In genomic region chr7:149843566-149843965, GRCh38 we compare ENCODE assay signal across 21 cellular contexts. TPM values are rescaled to one million over a fixed set of nuclear protein-coding genes. Genes with fewer than 3 reads are reported as not detected.
A peak's percentile ranks its signal among the peaks of the same experiment; 100 is the strongest.
DNase-seq lines count a peak whose midpoint lies in the region; ATAC-seq, FAIRE-seq and TF ChIP-seq lines count a peak whose summit lies in the region.
"Had no signal": no experiment of that assay in that cellular context is flagged by ENCODE, and none has a peak within 500 bp of the region (broad histone marks: within the 10 kb centered on the region; RNA-seq: fewer than 3 reads in every experiment).

No MANE protein-coding gene starts in this region.

- in situ Hi-C loops in K562 (cut with MboI) = no loop called here

- TF ChIP-seq EP300 in K562 (IDR thresholded peaks at IDR 0.05; ENCODE audit: low read length) = no peak

- no peak overlapping the region for H3K4me3 ChIP-seq in K562
- H3K4me3 ChIP-seq: A549, GM12878, GM23248, HAP-1 had no signal

- H3K4me2 ChIP-seq in K562 (ENCODE audit: insufficient read depth, low read length) = no peak overlapping the region
- H3K4me2 ChIP-seq: A549 had no signal

- no TSS peak for BruUV-seq in K562 (replicated peaks; lab: Mats Ljungman, UMichigan)

- H3K27me3 ChIP-seq in K562 (ENCODE audit: control insufficient read depth in 2 of 2, insufficient read depth in 2 of 2, low read length in 2 of 2) = peaks cover 47 to 50% of the 10 kb centered on the region in 2 experiments

- FAIRE-seq in K562 (lab: Jason Lieb, UNC) (no peak), GM12892 (lab: Jason Lieb, UNC) (no peak)
- FAIRE-seq: A549, GM12878, GM19239 had no signal

- peaks cover 5% of the 10 kb centered on the region; the same call in 1 of the 2 replicates for H4K20me1 ChIP-seq in K562 (replicated peaks; ENCODE audit: control insufficient read depth, insufficient read depth, low read length)

- H3K9me1 ChIP-seq in K562 (ENCODE audit: control insufficient read depth, insufficient read depth, low read length) = no peaks in the 10 kb centered on the region

- no peak overlapping the region for H3K9ac ChIP-seq in K562 (ENCODE audit: insufficient read depth in 1 of 2, low read depth in 2 of 2, low read length in 2 of 2)
- H3K9ac ChIP-seq: GM23248 had no signal

- no peak for TF ChIP-seq RAD21 in K562 (CRISPR knock-in tag; conservative IDR thresholded peaks at IDR 0.05 in 1 of 2, IDR thresholded peaks at IDR 0.05 in 1 of 2)

- POLR2A ChIA-PET in activated CD4-positive, alpha-beta T cell treated with anti-CD3 and anti-CD28 coated beads for 36 hours (lab: Charles Lee) = no interaction called here
- POLR2A ChIA-PET in K562 (lab: Yijun Ruan, JAX) = interaction anchor here (1.0 to 1.6 kb wide), 2 partner anchors 36 to 40 kb away, joined by 4 read pairs; no protein-coding TSS in a partner anchor

- 0 out of 6 replicates have a peak, but pooled peaks of 1 of the 3 experiments have one; percentile 1 for TF ChIP-seq CTCF in K562 (IDR thresholded peaks at IDR 0.05 in 2 of 3, conservative IDR thresholded peaks at IDR 0.05 in 1 of 3; ENCODE audit: insufficient read depth in 2 of 3, low read depth in 1 of 3, low read length in 3 of 3)

- peaks cover 7% of the 10 kb centered on the region; the same call in 1 of the 3 replicates for H3K79me2 ChIP-seq in K562 (ENCODE audit: control insufficient read depth, insufficient read depth, low read length)

- no peaks in the 10 kb centered on the region for H3K9me3 Mint-ChIP-seq in activated CD4-positive, alpha-beta T cell treated with anti-CD3 and anti-CD28 coated beads for 36 hours (ENCODE audit: low read depth)
- H3K9me3 Mint-ChIP-seq: CD14-positive monocyte; CD8-positive, alpha-beta T cell had no signal

- no peaks in the 10 kb centered on the region for H3K9me3 ChIP-seq in K562 (replicated peaks; ENCODE audit: control insufficient read depth, insufficient read depth, low read depth, low read length)
- H3K9me3 ChIP-seq: A549, HAP-1 had no signal

- peak; percentile 2 for DNase-seq in activated CD4-positive, alpha-beta T cell treated with anti-CD3 and anti-CD28 coated beads for 36 hours
- DNase-seq in activated CD4-positive, alpha-beta T cell treated with anti-CD3 and anti-CD28 coated beads for 4 hours = no peak
- peak in 2 of 4 experiments; percentile 53 to 55 for DNase-seq in K562 (ENCODE audit: extremely low read depth in 1 of 4, low spot score in 3 of 4)
- peak; percentile 40 for DNase-seq in posterior vena cava (ENCODE audit: low spot score)
- DNase-seq in HCEC 1CT = no peak
- DNase-seq in GM12892 (ENCODE audit: insufficient read length) = no peak
- DNase-seq in medulla oblongata (ENCODE audit: extremely low spot score) = no peak
- DNase-seq: AML-193; Calu3; CD8-positive, alpha-beta T cell; DMS 273 treated with DMSO at 0.1 percent for 48 hours; DMS53; DND-41; EL; GM23248 had no signal

- H3K27me3 Mint-ChIP-seq in activated CD4-positive, alpha-beta T cell treated with anti-CD3 and anti-CD28 coated beads for 36 hours = no peaks in the 10 kb centered on the region

- peaks cover 8 to 9% of the 10 kb centered on the region in 2 experiments; a peak in 4 of 5 replicates for H3K4me1 ChIP-seq in K562 (replicated peaks in 1 of 2; ENCODE audit: control insufficient read depth in 2 of 2, insufficient read depth in 2 of 2, low read length in 2 of 2)

- no peaks in the 10 kb centered on the region for H3K36me3 ChIP-seq in K562 (ENCODE audit: control insufficient read depth, insufficient read depth, low read length)
- H3K36me3 ChIP-seq: HAP-1 had no signal

- ATAC-seq in activated CD4-positive, alpha-beta T cell treated with anti-CD3 and anti-CD28 coated beads for 36 hours = no peak
- no peak for ATAC-seq in K562
- ATAC-seq: A549; CD8-positive, alpha-beta T cell; GM12878 had no signal

- TF ChIP-seq POLR2A in K562 (conservative IDR thresholded peaks at IDR 0.05) = no peak
- TF ChIP-seq POLR2A in GM12892 (IDR thresholded peaks at IDR 0.05; ENCODE audit: low read depth, low read length) = no peak

- no peak overlapping the region for H3K27ac Mint-ChIP-seq in activated CD4-positive, alpha-beta T cell treated with anti-CD3 and anti-CD28 coated beads for 36 hours
- H3K27ac Mint-ChIP-seq: CD8-positive, alpha-beta T cell had no signal

- intact Hi-C loops in activated CD4-positive, alpha-beta T cell treated with anti-CD3 and anti-CD28 coated beads for 36 hours (cut with DNase I, micrococcal nuclease) = no loop called here
- intact Hi-C loops in K562 (cut with micrococcal nuclease) = no loop called here
- intact Hi-C loops in posterior vena cava (cut with DNase I) = no loop called here

- H3K4me1 Mint-ChIP-seq in activated CD4-positive, alpha-beta T cell treated with anti-CD3 and anti-CD28 coated beads for 36 hours = peaks cover 32% of the 10 kb centered on the region

- peaks cover 8% of the 10 kb centered on the region for H3K36me3 Mint-ChIP-seq in activated CD4-positive, alpha-beta T cell treated with anti-CD3 and anti-CD28 coated beads for 36 hours (ENCODE audit: low read depth)

- H3K27ac ChIP-seq in K562 (ENCODE audit: extremely low read depth, low read depth, low read length) = no peak overlapping the region
- H3K27ac ChIP-seq: 22Rv1, A549, GM23248 had no signal

- no peak overlapping the region for H3K4me3 Mint-ChIP-seq in activated CD4-positive, alpha-beta T cell treated with anti-CD3 and anti-CD28 coated beads for 36 hours
- H3K4me3 Mint-ChIP-seq: CD14-positive monocyte; CD8-positive, alpha-beta T cell had no signal

- no peak overlapping the region for H2AFZ ChIP-seq in K562 (ENCODE audit: low read depth, low read length)
- H2AFZ ChIP-seq: GM23248 had no signal

- 17% methylated on average over 9 of the region's 9 CpGs for WGBS in K562 (ENCODE audit: insufficient coverage, low coverage, missing lambda C conversion rate)

- CTCF ChIA-PET in activated CD4-positive, alpha-beta T cell treated with anti-CD3 and anti-CD28 coated beads for 36 hours (lab: Charles Lee) = interaction anchor here (0.7 to 1.1 kb wide), 3 partner anchors 17 to 55 kb away, joined by 3 read pairs; no protein-coding TSS in a partner anchor
- CTCF ChIA-PET in K562 (lab: Yijun Ruan, JAX; ENCODE audit: low intra/inter-chr PET ratio) = no interaction called here

RNA-seq across cellular contexts. Expression of gene ZNF862, which starts 5.4 kb away (rescaled TPM):
- total RNA-seq in activated CD4-positive, alpha-beta T cell treated with anti-CD3 and anti-CD28 coated beads for 36 hours = 10 to 100 TPM; 17.6 to 18.3 TPM
- 9.2 and 11.5 TPM in 2 replicates for total RNA-seq in K562 (2011; cell fraction: chromatin; rRNA removed; ENCODE audit: low replicate concordance)
- 5.3 and 7.7 TPM in 2 replicates for total RNA-seq in K562 (2011; cell fraction: nucleolus; rRNA removed)
- 6.3 and 11.7 TPM in 2 replicates for total RNA-seq in K562 (2011; cell fraction: nucleoplasm; rRNA removed)
- total RNA-seq in K562 (2014; rRNA removed) = 1.8 and 3.1 TPM in 2 replicates
- total RNA-seq in K562 (2014; rRNA removed; fragmentation: Illumina TruSeq; extraction: Trizol) = 2.2 and 2.5 TPM in 2 replicates
- total RNA-seq in K562 (2015; rRNA removed; fragmentation: Illumina TruSeq; extraction: Trizol) = 3.4 and 3.9 TPM in 2 replicates
- total RNA-seq in K562 (2021) = 1.8 and 3.2 TPM in 2 replicates
- polyA plus RNA-seq in K562 (2011; rRNA removed) = 3.6 and 9.5 TPM in 2 replicates
- 1.7 and 5.3 TPM in 2 replicates for polyA plus RNA-seq in K562 (2011; cell fraction: cytosol; rRNA removed)
- 21.4 and 31.5 TPM in 2 replicates for polyA plus RNA-seq in K562 (2011; cell fraction: nucleus; rRNA removed)
- 1.7 and 8.3 TPM in 2 replicates for polyA plus RNA-seq in K562 (2012)
- 1.8 TPM in 2 replicates for polyA plus RNA-seq in K562 (2014; fragmentation: Illumina TruSeq; extraction: Trizol)
- polyA plus RNA-seq in K562 (2014; fragmentation: Nextera tagmentation; extraction: Ambion mirVana) = 1 to 10 TPM; 1.1 to 1.5 TPM
- polyA plus RNA-seq in K562 (2014; rRNA removed) = 2.4 and 2.6 TPM in 2 replicates
- polyA minus RNA-seq in K562 (2011; rRNA and poly(A)+ RNA removed) = 1.8 and 7.0 TPM in 2 replicates
- 2.5 and 2.8 TPM in 2 replicates for polyA minus RNA-seq in K562 (2011; cell fraction: cytosol; rRNA and poly(A)+ RNA removed)
- 8.2 and 30.1 TPM in 2 replicates for polyA minus RNA-seq in K562 (2011; cell fraction: nucleus; rRNA and poly(A)+ RNA removed)
- total RNA-seq in posterior vena cava = 10 to 100 TPM; 12.6 to 14.2 TPM
- polyA plus RNA-seq in GM12892 (2012; ENCODE audit: missing spikeins) = 4.6 TPM

RNA-seq across cellular contexts. Expression of gene ATP6V0E2, which starts 30.2 kb away (rescaled TPM):
- total RNA-seq in activated CD4-positive, alpha-beta T cell treated with anti-CD3 and anti-CD28 coated beads for 36 hours = 10 to 100 TPM; 33.9 to 41.3 TPM
- total RNA-seq in K562 (2011; cell fraction: chromatin; rRNA removed; ENCODE audit: low replicate concordance) = 4.1 and 8.3 TPM in 2 replicates
- 11.3 and 12.5 TPM in 2 replicates for total RNA-seq in K562 (2011; cell fraction: nucleolus; rRNA removed)
- total RNA-seq in K562 (2011; cell fraction: nucleoplasm; rRNA removed) = 10.7 and 14.9 TPM in 2 replicates
- 15.2 and 20.7 TPM in 2 replicates for total RNA-seq in K562 (2014; rRNA removed)
- 4.0 and 4.7 TPM in 2 replicates for total RNA-seq in K562 (2014; rRNA removed; fragmentation: Illumina TruSeq; extraction: Trizol)
- total RNA-seq in K562 (2015; rRNA removed; fragmentation: Illumina TruSeq; extraction: Trizol) = 11.8 and 13.3 TPM in 2 replicates
- 17.8 and 18.5 TPM in 2 replicates for total RNA-seq in K562 (2021)
- 7.1 and 16.0 TPM in 2 replicates for polyA plus RNA-seq in K562 (2011; rRNA removed)
- 33.4 and 58.2 TPM in 2 replicates for polyA plus RNA-seq in K562 (2011; cell fraction: cytosol; rRNA removed)
- polyA plus RNA-seq in K562 (2011; cell fraction: nucleus; rRNA removed) = 12.9 and 16.7 TPM in 2 replicates
- 19.5 and 22.0 TPM in 2 replicates for polyA plus RNA-seq in K562 (2012)
- 12.8 and 17.0 TPM in 2 replicates for polyA plus RNA-seq in K562 (2014; fragmentation: Illumina TruSeq; extraction: Trizol)
- under 1 TPM; 0.55 to 0.63 TPM for polyA plus RNA-seq in K562 (2014; fragmentation: Nextera tagmentation; extraction: Ambion mirVana)
- polyA plus RNA-seq in K562 (2014; rRNA removed) = 10.9 and 14.4 TPM in 2 replicates
- polyA minus RNA-seq in K562 (2011; rRNA and poly(A)+ RNA removed) = 4.0 and 5.8 TPM in 2 replicates
- polyA minus RNA-seq in K562 (2011; cell fraction: cytosol; rRNA and poly(A)+ RNA removed) = 11.0 and 19.7 TPM in 2 replicates
- 2.6 and 8.4 TPM in 2 replicates for polyA minus RNA-seq in K562 (2011; cell fraction: nucleus; rRNA and poly(A)+ RNA removed)
- total RNA-seq in posterior vena cava = 10 to 100 TPM; 13.0 to 13.2 TPM
- 10.5 TPM for polyA plus RNA-seq in GM12892 (2012; ENCODE audit: missing spikeins)

Comparison
In these comparisons a context has a peak if more than half of its experiments do, and no peak if none do; other contexts are left out.
1. DNase-seq: peak in activated CD4-positive, alpha-beta T cell treated with anti-CD3 and anti-CD28 coated beads for 36 hours (single experiment) and posterior vena cava (single experiment); none in activated CD4-positive, alpha-beta T cell treated with anti-CD3 and anti-CD28 coated beads for 4 hours (0 of 2), HCEC 1CT (single experiment), GM12892 (single experiment) and medulla oblongata (single experiment).